1 cellular context compared by ENCODE assay signal in the genomic region with DNA sequence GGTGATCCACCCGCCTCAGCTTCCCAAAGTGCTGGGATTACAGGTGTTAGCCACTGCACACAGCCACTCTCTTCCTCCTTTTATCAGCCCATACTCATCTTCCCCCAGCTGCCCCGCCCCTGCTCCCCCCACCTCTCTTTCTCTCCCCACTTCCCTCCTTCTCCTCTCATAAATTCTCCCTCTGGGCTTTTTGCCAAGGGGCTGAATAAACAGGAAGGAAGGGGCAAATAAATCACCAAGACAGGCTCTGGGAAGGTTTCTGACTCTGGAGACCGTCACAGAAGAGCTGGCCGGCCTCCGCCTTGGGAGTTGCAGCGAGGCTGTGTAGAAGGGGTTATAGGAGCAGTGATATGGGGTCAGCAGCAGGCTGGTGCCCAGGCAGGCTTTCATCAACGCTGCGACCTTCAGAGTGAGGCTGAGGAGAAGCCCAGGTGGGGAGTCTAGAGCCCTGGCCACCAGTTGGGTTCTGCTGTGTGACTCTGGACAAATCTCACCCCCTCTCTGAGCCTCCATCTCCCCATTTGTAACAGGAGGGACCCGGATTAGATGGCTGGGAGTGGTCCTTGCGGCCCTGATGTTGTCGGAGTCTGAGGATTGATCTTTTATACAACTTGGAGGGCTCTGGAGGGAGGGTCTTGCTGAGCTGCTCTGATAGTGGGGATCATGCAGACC.
TF ChIP-seq lines count a peak whose summit lies in the region.

No MANE protein-coding gene starts in this region.

TF ChIP-seq in SK-N-SH, 30 proteins besides CTCF, POLR2A, EP300 and RAD21 (continued from another document):
- TF ChIP-seq, protein P1, sequence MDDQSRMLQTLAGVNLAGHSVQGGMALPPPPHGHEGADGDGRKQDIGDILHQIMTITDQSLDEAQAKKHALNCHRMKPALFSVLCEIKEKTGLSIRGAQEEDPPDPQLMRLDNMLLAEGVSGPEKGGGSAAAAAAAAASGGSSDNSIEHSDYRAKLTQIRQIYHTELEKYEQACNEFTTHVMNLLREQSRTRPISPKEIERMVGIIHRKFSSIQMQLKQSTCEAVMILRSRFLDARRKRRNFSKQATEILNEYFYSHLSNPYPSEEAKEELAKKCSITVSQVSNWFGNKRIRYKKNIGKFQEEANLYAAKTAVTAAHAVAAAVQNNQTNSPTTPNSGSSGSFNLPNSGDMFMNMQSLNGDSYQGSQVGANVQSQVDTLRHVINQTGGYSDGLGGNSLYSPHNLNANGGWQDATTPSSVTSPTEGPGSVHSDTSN (IDR thresholded peaks at IDR 0.05), result peak; percentile 97
- peak; percentile 65; the same call in 1 of the 2 replicates for TF ChIP-seq POLR2AphosphoS5 (IDR thresholded peaks at IDR 0.05; ENCODE audit: low read depth, low read length)
- TF ChIP-seq FOXJ3 (CRISPR knock-in tag; IDR thresholded peaks at IDR 0.05), result no peak
- TF ChIP-seq USF1 (IDR thresholded peaks at IDR 0.05; ENCODE audit: borderline replicate concordance, low read depth), result no peak
- 0 out of 2 replicates have a peak, but pooled peaks have one; percentile 30 for TF ChIP-seq TAF1 (IDR thresholded peaks at IDR 0.05; ENCODE audit: borderline replicate concordance, low read depth, low read length)
- no peak for TF ChIP-seq FOXM1 (IDR thresholded peaks at IDR 0.05; ENCODE audit: low read depth)
- no peak for TF ChIP-seq CHD2 (IDR thresholded peaks at IDR 0.05; ENCODE audit: low read length, partially characterized antibody)
- TF ChIP-seq MXI1 (IDR thresholded peaks at IDR 0.05; ENCODE audit: low read depth, low read length), result no peak
- no peak for TF ChIP-seq USF2 (IDR thresholded peaks at IDR 0.05; ENCODE audit: borderline replicate concordance, low read depth, low read length)
- peak; percentile 79 for TF ChIP-seq JUND (IDR thresholded peaks at IDR 0.05)
- TF ChIP-seq YY1 (IDR thresholded peaks at IDR 0.05; ENCODE audit: low read depth), result no peak
- peak; percentile 40; the same call in 1 of the 2 replicates for TF ChIP-seq MAX (IDR thresholded peaks at IDR 0.05; ENCODE audit: low read depth)
- no peak for TF ChIP-seq GATA2 (CRISPR knock-in tag; IDR thresholded peaks at IDR 0.05)
- TF ChIP-seq RFX5 (IDR thresholded peaks at IDR 0.05; ENCODE audit: low read length), result no peak
- TF ChIP-seq TCF12 (IDR thresholded peaks at IDR 0.05), result peak; percentile 93
- no peak for TF ChIP-seq MEF2A (IDR thresholded peaks at IDR 0.05; ENCODE audit: borderline replicate concordance, low read depth)
- TF ChIP-seq, protein P2, sequence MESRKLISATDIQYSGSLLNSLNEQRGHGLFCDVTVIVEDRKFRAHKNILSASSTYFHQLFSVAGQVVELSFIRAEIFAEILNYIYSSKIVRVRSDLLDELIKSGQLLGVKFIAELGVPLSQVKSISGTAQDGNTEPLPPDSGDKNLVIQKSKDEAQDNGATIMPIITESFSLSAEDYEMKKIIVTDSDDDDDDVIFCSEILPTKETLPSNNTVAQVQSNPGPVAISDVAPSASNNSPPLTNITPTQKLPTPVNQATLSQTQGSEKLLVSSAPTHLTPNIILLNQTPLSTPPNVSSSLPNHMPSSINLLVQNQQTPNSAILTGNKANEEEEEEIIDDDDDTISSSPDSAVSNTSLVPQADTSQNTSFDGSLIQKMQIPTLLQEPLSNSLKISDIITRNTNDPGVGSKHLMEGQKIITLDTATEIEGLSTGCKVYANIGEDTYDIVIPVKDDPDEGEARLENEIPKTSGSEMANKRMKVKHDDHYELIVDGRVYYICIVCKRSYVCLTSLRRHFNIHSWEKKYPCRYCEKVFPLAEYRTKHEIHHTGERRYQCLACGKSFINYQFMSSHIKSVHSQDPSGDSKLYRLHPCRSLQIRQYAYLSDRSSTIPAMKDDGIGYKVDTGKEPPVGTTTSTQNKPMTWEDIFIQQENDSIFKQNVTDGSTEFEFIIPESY (IDR thresholded peaks at IDR 0.05; ENCODE audit: borderline replicate concordance, low read depth), result no peak
TF ChIP-seq in SK-N-SH: peak in this region for 12.
